In genomic region chr10:34649385-34649784, GRCh38 we compare ENCODE assay signal across 2 cellular contexts.
TF ChIP-seq lines count a peak whose summit lies in the region.

No MANE protein-coding gene starts in this region.

TF ChIP-seq in A549, 52 proteins besides CTCF, POLR2A, EP300 and RAD21:
- TF ChIP-seq ESRRA (IDR thresholded peaks at IDR 0.05; ENCODE audit: borderline replicate concordance, low read length) = no peak
- no peak for TF ChIP-seq JUN (IDR thresholded peaks at IDR 0.05)
- TF ChIP-seq RCOR1 (IDR thresholded peaks at IDR 0.05; ENCODE audit: low read depth, low read length) = no peak
- TF ChIP-seq MAX (IDR thresholded peaks at IDR 0.05) = no peak
- TF ChIP-seq CEBPB (IDR thresholded peaks at IDR 0.05) = no peak
- TF ChIP-seq HMGXB4 (CRISPR knock-in tag; IDR thresholded peaks at IDR 0.05; ENCODE audit: borderline replicate concordance) = no peak
- TF ChIP-seq GATA3 (IDR thresholded peaks at IDR 0.05; ENCODE audit: borderline replicate concordance) = no peak
- TF ChIP-seq NPAS2 (CRISPR knock-in tag; IDR thresholded peaks at IDR 0.05; ENCODE audit: borderline replicate concordance) = no peak

TF ChIP-seq in IMR-90, 13 proteins besides CTCF, POLR2A, EP300 and RAD21:
- TF ChIP-seq MAFK (IDR thresholded peaks at IDR 0.05; ENCODE audit: low read depth, low read length) (no peak), RCOR1 (IDR thresholded peaks at IDR 0.05; ENCODE audit: insufficient replicate concordance, low read length) (no peak), NFE2L2 (IDR thresholded peaks at IDR 0.05; ENCODE audit: low read depth, low read length) (no peak), CEBPB (IDR thresholded peaks at IDR 0.05; ENCODE audit: low read depth, low read length) (no peak), CHD1 (IDR thresholded peaks at IDR 0.05; ENCODE audit: low read depth, low read length) (no peak), BHLHE40 (IDR thresholded peaks at IDR 0.05; ENCODE audit: low read depth, low read length) (no peak), RFX5 (IDR thresholded peaks at IDR 0.05; ENCODE audit: low read depth, low read length) (no peak), SMC3 (IDR thresholded peaks at IDR 0.05; ENCODE audit: low read depth, low read length) (no peak), FOS (IDR thresholded peaks at IDR 0.05; ENCODE audit: low read depth, low read length) (no peak), MXI1 (IDR thresholded peaks at IDR 0.05; ENCODE audit: borderline replicate concordance, low read depth, low read length) (no peak), MAZ (IDR thresholded peaks at IDR 0.05; ENCODE audit: borderline replicate concordance, low read depth, low read length) (no peak)
- TF ChIP-seq, protein P1, sequence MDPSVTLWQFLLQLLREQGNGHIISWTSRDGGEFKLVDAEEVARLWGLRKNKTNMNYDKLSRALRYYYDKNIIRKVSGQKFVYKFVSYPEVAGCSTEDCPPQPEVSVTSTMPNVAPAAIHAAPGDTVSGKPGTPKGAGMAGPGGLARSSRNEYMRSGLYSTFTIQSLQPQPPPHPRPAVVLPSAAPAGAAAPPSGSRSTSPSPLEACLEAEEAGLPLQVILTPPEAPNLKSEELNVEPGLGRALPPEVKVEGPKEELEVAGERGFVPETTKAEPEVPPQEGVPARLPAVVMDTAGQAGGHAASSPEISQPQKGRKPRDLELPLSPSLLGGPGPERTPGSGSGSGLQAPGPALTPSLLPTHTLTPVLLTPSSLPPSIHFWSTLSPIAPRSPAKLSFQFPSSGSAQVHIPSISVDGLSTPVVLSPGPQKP (IDR thresholded peaks at IDR 0.05; ENCODE audit: borderline replicate concordance, low read depth, low read length) = no peak
- TF ChIP-seq, protein P2, sequence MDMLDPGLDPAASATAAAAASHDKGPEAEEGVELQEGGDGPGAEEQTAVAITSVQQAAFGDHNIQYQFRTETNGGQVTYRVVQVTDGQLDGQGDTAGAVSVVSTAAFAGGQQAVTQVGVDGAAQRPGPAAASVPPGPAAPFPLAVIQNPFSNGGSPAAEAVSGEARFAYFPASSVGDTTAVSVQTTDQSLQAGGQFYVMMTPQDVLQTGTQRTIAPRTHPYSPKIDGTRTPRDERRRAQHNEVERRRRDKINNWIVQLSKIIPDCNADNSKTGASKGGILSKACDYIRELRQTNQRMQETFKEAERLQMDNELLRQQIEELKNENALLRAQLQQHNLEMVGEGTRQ (IDR thresholded peaks at IDR 0.05; ENCODE audit: low read depth, low read length) = no peak
